Comparison of ENCODE assay signal across 12 cellular contexts in genomic region chr2:54454548-54454921, GRCh38. TPM values are rescaled to one million over a fixed set of nuclear protein-coding genes. Genes with fewer than 3 reads are reported as not detected.
DNase-seq lines count a peak whose midpoint lies in the region; TF ChIP-seq lines count a peak whose summit lies in the region.
"Had no signal": no experiment of that assay in that cellular context is flagged by ENCODE, and none has a peak within 500 bp of the region (broad histone marks: within the 10 kb centered on the region; RNA-seq: fewer than 3 reads in every experiment).

No MANE protein-coding gene starts in this region.

- H3K27ac ChIP-seq in adrenal gland, result peak overlapping the region; percentile 4 to 98 (median 94)
- H3K27ac ChIP-seq in liver (ENCODE audit: low read depth in 1 of 2, low read length in 2 of 2), result peak overlapping the region; percentile 9 to 35
- peak overlapping the region; percentile 98 for H3K27ac ChIP-seq in temporal lobe (ENCODE audit: low read depth, low read length)
- H3K27ac ChIP-seq: SK-N-MC had no signal

- intact Hi-C loops in adrenal gland (cut with DNase I), result no loop called here

- H3K27me3 ChIP-seq in adrenal gland, result no peaks in the 10 kb centered on the region
- H3K27me3 ChIP-seq in liver (ENCODE audit: control insufficient read depth in 4 of 4, insufficient read depth in 4 of 4, low read length in 3 of 4), result no peaks in the 10 kb centered on the region

- DNase-seq in NCI-H146 (lab: John Stamatoyannopoulos, UW), result peak; percentile 30
- DNase-seq in NCI-H146 treated with DMSO at 0.1 percent for 48 hours (lab: John Stamatoyannopoulos, UW; ENCODE audit: unreplicated experiment), result no peak
- DNase-seq in adrenal gland, result no peak
- no peak for DNase-seq in kidney glomerular epithelial cell (lab: John Stamatoyannopoulos, UW)
- DNase-seq in NCI-H82 treated with DMSO at 0.1 percent for 48 hours (lab: John Stamatoyannopoulos, UW; ENCODE audit: unreplicated experiment), result no peak
- no peak for DNase-seq in GM10266 (ENCODE audit: extremely low spot score)
- DNase-seq: activated CD4-positive, alpha-beta T cell treated with anti-CD3 and anti-CD28 coated beads, Interleukin-2, amount 10 ng/mL, durations not matched to agents 7 days and 5 days; EL; NCI-H1417 treated with DMSO at 0.1 percent for 48 hours had no signal

- H3K4me3 ChIP-seq in adrenal gland (peak overlapping the region in 2 of 4 donors; percentile 66 to 99), liver (ENCODE audit: low read depth in 1 of 3, low read length in 3 of 3) (peak overlapping the region in 1 of 3 donors; percentile 100)
- H3K4me3 ChIP-seq: SK-N-MC had no signal

- no peak for TF ChIP-seq POLR2A in adrenal gland (IDR thresholded peaks at IDR 0.05)

- 53 to 65% (median 61%) methylated on average over 2 of the region's 2 CpGs for WGBS in adrenal gland, 4 donors
- WGBS in liver, result 33% methylated on average over 2 of the region's 2 CpGs

- H3K9me3 ChIP-seq in adrenal gland (replicated peaks in 1 of 3), result no peaks in the 10 kb centered on the region
- no peaks in the 10 kb centered on the region for H3K9me3 ChIP-seq in liver (ENCODE audit: control insufficient read depth in 4 of 4, low read length in 3 of 4)

- H3K9ac ChIP-seq in liver (ENCODE audit: low read depth in 1 of 2, low read length in 2 of 2), result peak overlapping the region in 1 of 2 donors; percentile 4

- H3K4me1 ChIP-seq in adrenal gland (replicated peaks in 1 of 2), result peaks cover 0 to 28% of the 10 kb centered on the region in 2 donors
- peaks cover 0 to 28% (median 18%) of the 10 kb centered on the region in 4 donors for H3K4me1 ChIP-seq in liver (ENCODE audit: control insufficient read depth in 4 of 4, insufficient read depth in 4 of 4, low read length in 3 of 4)

- TF ChIP-seq CTCF in adrenal gland (IDR thresholded peaks at IDR 0.05) (no peak), liver (IDR thresholded peaks at IDR 0.05; ENCODE audit: low read depth, low read length, missing input control) (no peak), GM10266 (IDR thresholded peaks at IDR 0.05; ENCODE audit: control insufficient read depth, insufficient read depth, low read depth, missing control alignments) (no peak)

- H3K36me3 ChIP-seq in adrenal gland (replicated peaks in 1 of 2) (no peaks in the 10 kb centered on the region), liver (ENCODE audit: control insufficient read depth in 4 of 4, insufficient read depth in 3 of 4, low read depth in 1 of 4, low read length in 3 of 4) (no peaks in the 10 kb centered on the region)

- peak in 1 of 2 donors; percentile 21 for TF ChIP-seq RAD21 in liver (IDR thresholded peaks at IDR 0.05)

TF ChIP-seq in liver, 16 proteins besides CTCF, POLR2A, EP300 and RAD21:
- TF ChIP-seq REST (IDR thresholded peaks at IDR 0.05) (no peak), TAF1 (conservative IDR thresholded peaks at IDR 0.05) (no peak), FOXA1 (IDR thresholded peaks at IDR 0.05) (no peak), EGR1 (IDR thresholded peaks at IDR 0.05; ENCODE audit: low read depth in 2 of 2) (no peak), RXRA (IDR thresholded peaks at IDR 0.05) (no peak), SP1 (IDR thresholded peaks at IDR 0.05) (no peak), JUND (IDR thresholded peaks at IDR 0.05) (no peak), FOXA2 (IDR thresholded peaks at IDR 0.05) (no peak), GABPA (IDR thresholded peaks at IDR 0.05 in 1 of 2, conservative IDR thresholded peaks at IDR 0.05 in 1 of 2) (no peak), YY1 (IDR thresholded peaks at IDR 0.05) (no peak), HNF4G (IDR thresholded peaks at IDR 0.05) (no peak), NR2F2 (IDR thresholded peaks at IDR 0.05) (no peak), HNF4A (conservative IDR thresholded peaks at IDR 0.05) (no peak)
- TF ChIP-seq, protein P1, sequence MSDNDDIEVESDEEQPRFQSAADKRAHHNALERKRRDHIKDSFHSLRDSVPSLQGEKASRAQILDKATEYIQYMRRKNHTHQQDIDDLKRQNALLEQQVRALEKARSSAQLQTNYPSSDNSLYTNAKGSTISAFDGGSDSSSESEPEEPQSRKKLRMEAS (IDR thresholded peaks at IDR 0.05), result no peak
- TF ChIP-seq, protein P2, sequence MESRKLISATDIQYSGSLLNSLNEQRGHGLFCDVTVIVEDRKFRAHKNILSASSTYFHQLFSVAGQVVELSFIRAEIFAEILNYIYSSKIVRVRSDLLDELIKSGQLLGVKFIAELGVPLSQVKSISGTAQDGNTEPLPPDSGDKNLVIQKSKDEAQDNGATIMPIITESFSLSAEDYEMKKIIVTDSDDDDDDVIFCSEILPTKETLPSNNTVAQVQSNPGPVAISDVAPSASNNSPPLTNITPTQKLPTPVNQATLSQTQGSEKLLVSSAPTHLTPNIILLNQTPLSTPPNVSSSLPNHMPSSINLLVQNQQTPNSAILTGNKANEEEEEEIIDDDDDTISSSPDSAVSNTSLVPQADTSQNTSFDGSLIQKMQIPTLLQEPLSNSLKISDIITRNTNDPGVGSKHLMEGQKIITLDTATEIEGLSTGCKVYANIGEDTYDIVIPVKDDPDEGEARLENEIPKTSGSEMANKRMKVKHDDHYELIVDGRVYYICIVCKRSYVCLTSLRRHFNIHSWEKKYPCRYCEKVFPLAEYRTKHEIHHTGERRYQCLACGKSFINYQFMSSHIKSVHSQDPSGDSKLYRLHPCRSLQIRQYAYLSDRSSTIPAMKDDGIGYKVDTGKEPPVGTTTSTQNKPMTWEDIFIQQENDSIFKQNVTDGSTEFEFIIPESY (IDR thresholded peaks at IDR 0.05), result no peak
- TF ChIP-seq, protein P3, sequence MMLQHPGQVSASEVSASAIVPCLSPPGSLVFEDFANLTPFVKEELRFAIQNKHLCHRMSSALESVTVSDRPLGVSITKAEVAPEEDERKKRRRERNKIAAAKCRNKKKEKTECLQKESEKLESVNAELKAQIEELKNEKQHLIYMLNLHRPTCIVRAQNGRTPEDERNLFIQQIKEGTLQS (IDR thresholded peaks at IDR 0.05), result no peak

RNA-seq across cellular contexts. Expression of gene SPTBN1, which starts 1.6 kb away (rescaled TPM):
- total RNA-seq in adrenal gland, result 100 to 1,000 TPM; 455 to 653 (median 569) TPM
- polyA plus RNA-seq in adrenal gland, result 100 to 1,000 TPM in 2 of 3 donors, 10 to 100 TPM in 1; 72.9 to 318 (median 134) TPM
- total RNA-seq in liver, result 100 to 1,000 TPM in 1 of 2 donors, 10 to 100 TPM in 1; 87.1 to 191 TPM
- polyA plus RNA-seq in liver, result 10 to 100 TPM; 44.8 to 64.6 TPM
- total RNA-seq in temporal lobe, result 361 TPM

Comparison
In these comparisons a context has a peak if more than half of its experiments do, and no peak if none do; other contexts are left out.
1. H3K27ac ChIP-seq: peak in every context shown above with its lines; median percentile 98 in temporal lobe; 94 in adrenal gland; 22 in liver.